Comparison of ENCODE assay signal across 10 cellular contexts in genomic region chr21:36698160-36699025, GRCh38. TPM values are rescaled to one million over a fixed set of nuclear protein-coding genes. Genes with fewer than 3 reads are reported as not detected.
DNase-seq lines count a peak whose midpoint lies in the region; ATAC-seq, FAIRE-seq and TF ChIP-seq lines count a peak whose summit lies in the region.
"Had no signal": no experiment of that assay in that cellular context is flagged by ENCODE, and none has a peak within 500 bp of the region (broad histone marks: within the 10 kb centered on the region; RNA-seq: fewer than 3 reads in every experiment).

No MANE protein-coding gene starts in this region.

- POLR2A ChIA-PET in HCT116 (lab: Charles Lee), result no interaction called here
- POLR2A ChIA-PET in K562 (lab: Yijun Ruan, JAX), result no interaction called here

- H3K36me3 ChIP-seq in HCT116 (ENCODE audit: control insufficient read depth in 1 of 2, insufficient read depth in 2 of 2, low read length in 2 of 2) (no peaks in the 10 kb centered on the region), K562 (ENCODE audit: control insufficient read depth, insufficient read depth, low read length) (no peaks in the 10 kb centered on the region), lower lobe of right lung (no peaks in the 10 kb centered on the region), uterus (no peaks in the 10 kb centered on the region)

- no peaks in the 10 kb centered on the region for H3K9me2 ChIP-seq in HCT116 (ENCODE audit: insufficient read depth)

- H3K4me3 ChIP-seq in HCT116 (replicated peaks in 1 of 2; ENCODE audit: low read depth in 1 of 2, low read length in 2 of 2) (peak overlapping the region; percentile 71 to 75), K562 (no peak overlapping the region), lower lobe of right lung (peak overlapping the region; percentile 44), uterus (peak overlapping the region in 1 of 2 donors; percentile 23)

- H3K4me1 ChIP-seq in HCT116 (ENCODE audit: control insufficient read depth in 1 of 2, insufficient read depth in 2 of 2, low read length in 2 of 2), result peaks cover 10 to 24% of the 10 kb centered on the region in 2 experiments
- H3K4me1 ChIP-seq in K562 (replicated peaks in 1 of 2; ENCODE audit: control insufficient read depth in 2 of 2, insufficient read depth in 2 of 2, low read length in 2 of 2), result peaks cover 0 to 36% of the 10 kb centered on the region in 2 experiments; a peak in 2 of 5 replicates
- H3K4me1 ChIP-seq in lower lobe of right lung, result peaks cover 51% of the 10 kb centered on the region
- H3K4me1 ChIP-seq in uterus, result peaks cover 0 to 35% of the 10 kb centered on the region in 2 donors

- BruUV-seq in HCT116 (replicated peaks; lab: Mats Ljungman, UMichigan) (TSS peak; percentile 38), K562 (replicated peaks; lab: Mats Ljungman, UMichigan) (no TSS peak)

- TF ChIP-seq RAD21 in HCT116 (IDR thresholded peaks at IDR 0.05; ENCODE audit: low read depth) (no peak), K562 (CRISPR knock-in tag; conservative IDR thresholded peaks at IDR 0.05 in 1 of 2, IDR thresholded peaks at IDR 0.05 in 1 of 2) (no peak)

- H2AFZ ChIP-seq in HCT116 (ENCODE audit: low read depth, low read length, poor library complexity, severe bottlenecking) (peak overlapping the region; percentile 9), K562 (ENCODE audit: low read depth, low read length) (no peak overlapping the region)

- H3K79me2 ChIP-seq in HCT116 (ENCODE audit: insufficient read depth, low read length) (peaks cover 40% of the 10 kb centered on the region), K562 (ENCODE audit: control insufficient read depth, insufficient read depth, low read length) (no peaks in the 10 kb centered on the region)

- H4K20me1 ChIP-seq in HCT116 (ENCODE audit: insufficient read depth) (no peaks in the 10 kb centered on the region), K562 (replicated peaks; ENCODE audit: control insufficient read depth, insufficient read depth, low read length) (0 out of 2 replicates have a peak, but pooled peaks cover 7% of the 10 kb centered on the region)

- TF ChIP-seq POLR2A in HCT116 (IDR thresholded peaks at IDR 0.05; ENCODE audit: borderline replicate concordance, extremely low read depth, insufficient read depth, insufficient read length) (no peak), K562 (conservative IDR thresholded peaks at IDR 0.05) (no peak), uterus (IDR thresholded peaks at IDR 0.05) (no peak)

- 24% methylated on average over 47 of the region's 80 CpGs for WGBS in K562 (ENCODE audit: insufficient coverage, low coverage, missing lambda C conversion rate)

- H3K27me3 ChIP-seq in HCT116 (ENCODE audit: insufficient read depth, low read length) (no peaks in the 10 kb centered on the region), K562 (ENCODE audit: control insufficient read depth in 2 of 2, insufficient read depth in 2 of 2, low read length in 2 of 2) (peaks cover 76 to 95% of the 10 kb centered on the region in 2 experiments), lower lobe of right lung (ENCODE audit: low read depth) (peaks cover 100% of the 10 kb centered on the region), uterus (peaks cover 17 to 87% of the 10 kb centered on the region in 2 donors)

- RAD21 ChIA-PET in HCT116 (lab: Charles Lee; ENCODE audit: low non-redundant PET in 1 of 2, low total read pairs in 2 of 2, uncharacterized antibody in 2 of 2, unreplicated experiment in 2 of 2), result no interaction called here

- H3K9me3 ChIP-seq in HCT116 (ENCODE audit: control insufficient read depth in 1 of 2, insufficient read depth in 1 of 2, low read depth in 1 of 2, low read length in 2 of 2), result no peaks in the 10 kb centered on the region
- no peaks in the 10 kb centered on the region for H3K9me3 ChIP-seq in K562 (replicated peaks; ENCODE audit: control insufficient read depth, insufficient read depth, low read depth, low read length)
- no peaks in the 10 kb centered on the region for H3K9me3 ChIP-seq in lower lobe of right lung
- no peaks in the 10 kb centered on the region for H3K9me3 ChIP-seq in uterus

- CTCF ChIA-PET in HCT116 (lab: Charles Lee), result no interaction called here
- CTCF ChIA-PET in K562 (lab: Yijun Ruan, JAX; ENCODE audit: low intra/inter-chr PET ratio), result no interaction called here

- H3K4me2 ChIP-seq in HCT116 (ENCODE audit: low read length), result peak overlapping the region; percentile 97
- H3K4me2 ChIP-seq in K562 (ENCODE audit: insufficient read depth, low read length), result no peak overlapping the region

- intact Hi-C loops in HCT116 (cut with micrococcal nuclease), result no loop called here
- intact Hi-C loops in K562 (cut with micrococcal nuclease), result no loop called here
- intact Hi-C loops in lower lobe of right lung (cut with DNase I), result no loop called here
- intact Hi-C loops in uterus (cut with DNase I; ENCODE audit: low total_unique reads), result no loop called here

- no peak for TF ChIP-seq EP300 in K562 (IDR thresholded peaks at IDR 0.05; ENCODE audit: low read length)

- no peaks in the 10 kb centered on the region for H3K9me1 ChIP-seq in K562 (ENCODE audit: control insufficient read depth, insufficient read depth, low read length)

- in situ Hi-C loops in K562 (cut with MboI), result no loop called here

- peak; percentile 26 for DNase-seq in HCT116 (ENCODE audit: low read depth, low spot score)
- DNase-seq in K562 (ENCODE audit: extremely low read depth in 1 of 4, low spot score in 3 of 4), result no peak
- DNase-seq in lower lobe of right lung, result no peak
- no peak for DNase-seq in uterus
- no peak for DNase-seq in HCEC 1CT
- no peak for DNase-seq in hypothalamus (lab: John Stamatoyannopoulos, UW)
- no peak for DNase-seq in NCI-H510A (lab: John Stamatoyannopoulos, UW)

- H3K27ac ChIP-seq in 22Rv1, result peak overlapping the region; percentile 63
- peak overlapping the region; percentile 93 for H3K27ac ChIP-seq in HCT116 (ENCODE audit: low read depth, low read length)
- H3K27ac ChIP-seq in K562 (ENCODE audit: extremely low read depth, low read depth, low read length), result no peak overlapping the region
- H3K27ac ChIP-seq in lower lobe of right lung, result no peak overlapping the region
- H3K27ac ChIP-seq in uterus, result no peak overlapping the region

- no peak for TF ChIP-seq CTCF in 22Rv1 (IDR thresholded peaks at IDR 0.05)
- no peak for TF ChIP-seq CTCF in HCT116 (IDR thresholded peaks at IDR 0.05 in 2 of 3, conservative IDR thresholded peaks at IDR 0.05 in 1 of 3; ENCODE audit: borderline replicate concordance in 1 of 3, insufficient read depth in 1 of 3, low read depth in 2 of 3, low read length in 2 of 3)
- TF ChIP-seq CTCF in K562 (IDR thresholded peaks at IDR 0.05 in 2 of 3, conservative IDR thresholded peaks at IDR 0.05 in 1 of 3; ENCODE audit: insufficient read depth in 2 of 3, low read depth in 1 of 3, low read length in 3 of 3), result no peak
- no peak for TF ChIP-seq CTCF in lower lobe of right lung (IDR thresholded peaks at IDR 0.05)
- TF ChIP-seq CTCF in uterus (IDR thresholded peaks at IDR 0.05), result no peak

- peak overlapping the region; percentile 74 for H3K9ac ChIP-seq in HCT116 (ENCODE audit: low read length)
- H3K9ac ChIP-seq in K562 (ENCODE audit: insufficient read depth in 1 of 2, low read depth in 2 of 2, low read length in 2 of 2), result no peak overlapping the region

- FAIRE-seq in K562 (lab: Jason Lieb, UNC), result no peak
- FAIRE-seq: frontal cortex, TTC549 had no signal

- peak; percentile 66 for ATAC-seq in HCT116
- no peak for ATAC-seq in K562
- peak in 1 of 2 donors; percentile 19 for ATAC-seq in lower lobe of right lung

TF ChIP-seq in HCT116, 20 proteins besides CTCF, POLR2A, EP300 and RAD21 (continues in another document):
- no peak for TF ChIP-seq EZH2 (IDR thresholded peaks at IDR 0.05)

TF ChIP-seq in K562, 482 proteins besides CTCF, POLR2A, EP300 and RAD21:
- peak; percentile 52 for TF ChIP-seq PCBP1 (IDR thresholded peaks at IDR 0.05; ENCODE audit: low read depth, low read length, poor library complexity, severe bottlenecking)
- TF ChIP-seq HLTF (IDR thresholded peaks at IDR 0.05), result no peak

RNA-seq across cellular contexts. Expression of gene SIM2, which starts 0.5 kb away (rescaled TPM):
- total RNA-seq in HCT116 (2021; ENCODE audit: unreplicated experiment) (23.9 TPM), K562 (2014; rRNA removed) (not detected in 2 replicates), K562 (2014; rRNA removed; fragmentation: Illumina TruSeq; extraction: Trizol) (not detected in 2 replicates), K562 (2015; rRNA removed; fragmentation: Illumina TruSeq; extraction: Trizol) (not detected in 2 replicates), K562 (2021) (0.11 TPM in 2 replicates), lower lobe of right lung (not detected), uterus (under 1 TPM in 2 of 4 donors, not detected in 2; 0.21 to 0.59 TPM)
- 14.3 and 17.9 TPM in 2 replicates for polyA plus RNA-seq in HCT116 (2012)
- total RNA-seq in K562 (2011; cell fraction: chromatin; rRNA removed; ENCODE audit: low replicate concordance), result not detected in 2 replicates
- total RNA-seq in K562 (2011; cell fraction: nucleolus; rRNA removed), result not detected in 2 replicates
- total RNA-seq in K562 (2011; cell fraction: nucleoplasm; rRNA removed), result not detected in 2 replicates
- polyA plus RNA-seq in K562 (2011; rRNA removed) (not detected in 2 replicates), K562 (2014; fragmentation: Illumina TruSeq; extraction: Trizol) (not detected in 2 replicates), K562 (2014; fragmentation: Nextera tagmentation; extraction: Ambion mirVana) (under 1 TPM; 0.07 to 0.08 TPM), K562 (2014; rRNA removed) (not detected in 2 replicates)
- polyA plus RNA-seq in K562 (2011; cell fraction: cytosol; rRNA removed), result not detected in 2 replicates
- not detected in 2 replicates for polyA plus RNA-seq in K562 (2011; cell fraction: nucleus; rRNA removed)
- polyA plus RNA-seq in K562 (2012), result 0.14 and 0.35 TPM in 2 replicates
- polyA minus RNA-seq in K562 (2011; rRNA and poly(A)+ RNA removed), result not detected in 2 replicates
- polyA minus RNA-seq in K562 (2011; cell fraction: cytosol; rRNA and poly(A)+ RNA removed), result not detected in 2 replicates
- not detected in 2 replicates for polyA minus RNA-seq in K562 (2011; cell fraction: nucleus; rRNA and poly(A)+ RNA removed)
- total RNA-seq: frontal cortex had no signal

Comparison
In these comparisons a context has a peak if more than half of its experiments do, and no peak if none do; other contexts are left out.
1. H3K27ac ChIP-seq: peak in 22Rv1 (single experiment) and HCT116 (single experiment); none in K562 (single experiment), lower lobe of right lung (single experiment) and uterus (0 of 2).
2. RNA of gene SIM2, which starts 0.5 kb away (total RNA-seq): 23.9 TPM in HCT116 (single experiment); 0.21 to 0.59 TPM in uterus, 0.11 TPM in K562 and not detected in lower lobe of right lung (single experiment); every median in the first group is over 10 times any median in the second.